ENCODE assay signal across 1 cellular context in the genomic region with DNA sequence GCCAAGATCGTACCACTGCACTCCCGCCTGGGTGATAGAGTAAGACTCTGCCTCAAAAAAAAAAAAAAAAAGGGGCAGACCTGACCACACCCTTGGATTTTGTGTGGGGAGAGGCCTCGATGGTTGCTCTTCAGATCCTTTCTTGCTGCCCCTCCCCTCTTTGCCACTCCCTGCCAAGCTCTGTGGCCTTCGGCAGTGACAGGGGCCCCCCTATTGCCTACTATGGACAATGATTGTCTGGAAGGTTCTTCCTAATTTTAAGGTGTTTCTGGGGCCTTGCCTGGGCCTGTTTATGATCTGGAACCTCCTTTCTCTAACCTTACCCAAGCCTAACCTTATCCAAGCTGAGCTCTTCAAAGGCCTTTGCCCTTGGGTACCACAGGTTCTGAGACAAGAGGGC.
TF ChIP-seq lines count a peak whose summit lies in the region.

No MANE protein-coding gene starts in this region.

TF ChIP-seq in H1, 55 proteins besides CTCF, POLR2A, EP300 and RAD21:
- TF ChIP-seq, protein P1, sequence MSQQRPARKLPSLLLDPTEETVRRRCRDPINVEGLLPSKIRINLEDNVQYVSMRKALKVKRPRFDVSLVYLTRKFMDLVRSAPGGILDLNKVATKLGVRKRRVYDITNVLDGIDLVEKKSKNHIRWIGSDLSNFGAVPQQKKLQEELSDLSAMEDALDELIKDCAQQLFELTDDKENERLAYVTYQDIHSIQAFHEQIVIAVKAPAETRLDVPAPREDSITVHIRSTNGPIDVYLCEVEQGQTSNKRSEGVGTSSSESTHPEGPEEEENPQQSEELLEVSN (IDR thresholded peaks at IDR 0.05): no peak
- TF ChIP-seq SAP30 (IDR thresholded peaks at IDR 0.05; ENCODE audit: insufficient read depth, insufficient replicate concordance, low read length) (no peak), CBX8 (IDR thresholded peaks at IDR 0.05; ENCODE audit: borderline replicate concordance, low read depth, low read length) (no peak), CHD1 (IDR thresholded peaks at IDR 0.05; ENCODE audit: low read depth, low read length) (no peak), JUN (IDR thresholded peaks at IDR 0.05; ENCODE audit: low read depth, low read length) (no peak), RFX5 (IDR thresholded peaks at IDR 0.05; ENCODE audit: borderline replicate concordance, low read depth, low read length) (no peak)
TF ChIP-seq in H1: peak in this region for 0.
